Comparison of ENCODE assay signal across 8 cellular contexts in the genomic region with DNA sequence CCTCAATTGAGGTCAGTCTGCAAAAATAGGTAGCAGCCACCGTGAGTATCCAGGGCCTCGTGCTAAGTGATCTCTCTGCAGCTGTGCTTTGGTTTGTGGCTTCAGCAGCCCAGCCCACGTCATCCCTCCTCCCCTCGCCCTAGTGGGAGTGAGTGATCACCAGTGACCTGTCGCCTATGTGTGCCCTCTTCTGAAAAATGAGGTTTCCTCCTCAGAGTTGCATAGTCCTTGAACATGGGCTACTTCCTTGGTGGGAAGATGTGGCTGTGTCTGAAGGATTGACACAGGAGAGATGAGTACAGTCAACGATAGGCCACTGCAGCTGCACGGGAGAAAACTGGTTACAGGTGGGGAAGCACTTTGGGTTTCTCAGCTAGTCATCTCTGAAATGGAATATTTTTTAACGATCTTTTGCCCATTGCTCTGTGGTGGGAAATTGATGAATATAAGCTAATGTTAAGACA.
DNase-seq lines count a peak whose midpoint lies in the region; ATAC-seq and TF ChIP-seq lines count a peak whose summit lies in the region.

No MANE protein-coding gene starts in this region.

- H2BK5ac ChIP-seq in neuronal stem cell (ENCODE audit: low read length): no peak overlapping the region

- H3K79me1 ChIP-seq in neuronal stem cell (ENCODE audit: low read depth, low read length): no peaks in the 10 kb centered on the region

- H3K18ac ChIP-seq in neuronal stem cell (ENCODE audit: low read length): no peak overlapping the region

- no peak overlapping the region for H4K8ac ChIP-seq in neuronal stem cell (ENCODE audit: low read depth, low read length)

- no peak overlapping the region for H3K23ac ChIP-seq in neuronal stem cell (ENCODE audit: low read depth, low read length, poor library complexity)

- no peak overlapping the region for H2AFZ ChIP-seq in neuronal stem cell (ENCODE audit: low read length)

- H3K9me3 ChIP-seq in Peyer's patch: no peaks in the 10 kb centered on the region
- no peaks in the 10 kb centered on the region for H3K9me3 ChIP-seq in neuronal stem cell (replicated peaks in 1 of 2; ENCODE audit: control insufficient read depth in 2 of 2, insufficient read depth in 1 of 2, low read depth in 1 of 2, low read length in 2 of 2)

- H3K27ac ChIP-seq in Peyer's patch: peak overlapping the region in 3 of 4 donors; percentile 26 to 43 (median 40)
- H3K27ac ChIP-seq in neuronal stem cell (replicated peaks; ENCODE audit: low read length): no peak overlapping the region

- no peak overlapping the region for H2AK5ac ChIP-seq in neuronal stem cell (ENCODE audit: low read depth, low read length)

- H3K36me3 ChIP-seq in Peyer's patch (no peaks in the 10 kb centered on the region), neuronal stem cell (replicated peaks in 1 of 2; ENCODE audit: control insufficient read depth in 2 of 2, insufficient read depth in 2 of 2, low read length in 2 of 2) (no peaks in the 10 kb centered on the region)

- H4K91ac ChIP-seq in neuronal stem cell (ENCODE audit: low read depth, low read length, poor library complexity): no peak overlapping the region

- H3K4me1 ChIP-seq in Peyer's patch: peaks cover 0 to 14% (median 7%) of the 10 kb centered on the region in 4 donors
- H3K4me1 ChIP-seq in neuronal stem cell (ENCODE audit: control insufficient read depth in 2 of 2, insufficient read depth in 1 of 2, low read depth in 1 of 2, low read length in 2 of 2): peaks cover 5% of the 10 kb centered on the region in 2 donors

- no peak overlapping the region for H3K9ac ChIP-seq in neuronal stem cell (ENCODE audit: low read depth, low read length, poor library complexity)

- H3K4me3 ChIP-seq in Peyer's patch: no peak overlapping the region
- H3K4me3 ChIP-seq in neuronal stem cell (ENCODE audit: low read length in 2 of 2): no peak overlapping the region

- peak; percentile 65 for ATAC-seq in HG02642 (IDR thresholded peaks at IDR 0.05; ENCODE audit: poor library complexity, unreplicated experiment)

- no peak for TF ChIP-seq CTCF in GM10266 (IDR thresholded peaks at IDR 0.05; ENCODE audit: control insufficient read depth, insufficient read depth, low read depth, missing control alignments)
- no peak for TF ChIP-seq CTCF in Peyer's patch (IDR thresholded peaks at IDR 0.05)

- no peak for TF ChIP-seq POLR2A in Peyer's patch (IDR thresholded peaks at IDR 0.05)

- H3K4me2 ChIP-seq in neuronal stem cell (ENCODE audit: insufficient read depth, low read length, poor library complexity, severe bottlenecking): no peak overlapping the region

- no peak overlapping the region for H2BK12ac ChIP-seq in neuronal stem cell (ENCODE audit: low read length)

- H3K14ac ChIP-seq in neuronal stem cell (ENCODE audit: low read length): no peak overlapping the region

- WGBS in neuronal stem cell (ENCODE audit: extremely low coverage in 2 of 2, insufficient read length in 2 of 2, insufficient replicate concordance in 1 of 2), 2 donors: no CpG with 5 or more reads among the region's 8 CpGs

- no peak overlapping the region for H2BK15ac ChIP-seq in neuronal stem cell (ENCODE audit: low read length)

- no peak overlapping the region for H3K4ac ChIP-seq in neuronal stem cell (ENCODE audit: low read length)

- H3K27me3 ChIP-seq in Peyer's patch (no peaks in the 10 kb centered on the region), neuronal stem cell (ENCODE audit: control insufficient read depth in 3 of 3, insufficient read depth in 3 of 3, low read depth in 1 of 3, low read length in 3 of 3) (no peaks in the 10 kb centered on the region)

- no peak overlapping the region for H2BK120ac ChIP-seq in neuronal stem cell (ENCODE audit: low read depth, low read length)

- intact Hi-C loops in head of caudate nucleus (cut with DNase I): no loop called here

- DNase-seq in GM10266 (ENCODE audit: extremely low spot score): peak; percentile 60
- peak in 2 of 3 donors; percentile 76 to 89 for DNase-seq in Peyer's patch
- DNase-seq in activated naive CD4-positive, alpha-beta T cell treated with anti-CD3 and anti-CD28 coated beads, Interleukin-2, amount 50 U/mL, for 16 hours: peak; percentile 60
- peak; percentile 67 to 72 for DNase-seq in stimulated activated CD8-positive, alpha-beta memory T cell treated with anti-CD3 and anti-CD28 coated beads, Interleukin-2, amount 100 ng/mL, for 48 hours (ENCODE audit: low read depth in 2 of 2)
- DNase-seq in nucleus accumbens (lab: John Stamatoyannopoulos, UW): no peak
- DNase-seq in head of caudate nucleus: no peak
- DNase-seq in neuronal stem cell (ENCODE audit: low spot score): no peak

Comparison
In these comparisons a context has a peak if more than half of its experiments do, and no peak if none do; other contexts are left out.
1. DNase-seq: peak in GM10266 (single experiment), Peyer's patch (2 of 3), activated naive CD4-positive, alpha-beta T cell treated with anti-CD3 and anti-CD28 coated beads, Interleukin-2, amount 50 U/mL, for 16 hours (single experiment) and stimulated activated CD8-positive, alpha-beta memory T cell treated with anti-CD3 and anti-CD28 coated beads, Interleukin-2, amount 100 ng/mL, for 48 hours (2 of 2); none in nucleus accumbens (0 of 56), head of caudate nucleus (0 of 42) and neuronal stem cell (single experiment).